In the genomic region with DNA sequence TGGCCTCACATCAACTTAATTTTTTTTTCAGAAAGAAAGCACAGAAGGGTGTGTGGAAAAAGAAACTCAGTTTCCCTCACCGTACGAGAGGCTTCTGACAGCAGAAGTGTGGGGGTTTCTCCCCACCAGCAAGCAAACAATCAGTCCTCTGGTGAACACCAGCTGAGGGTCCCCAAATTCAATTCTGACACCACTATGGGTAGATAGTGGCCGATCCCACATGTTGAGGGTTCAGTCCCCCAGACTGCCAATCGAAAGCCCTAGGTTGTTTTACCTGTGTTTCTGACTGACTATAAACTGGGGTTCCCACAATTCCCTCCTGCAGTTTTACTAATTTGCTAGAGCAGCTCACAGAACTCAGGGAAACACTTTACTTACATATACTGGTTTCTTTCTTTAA, we compare ENCODE assay signal across 10 cellular contexts. TPM values are rescaled to one million over a fixed set of nuclear protein-coding genes. Genes with fewer than 3 reads are reported as not detected.
DNase-seq lines count a peak whose midpoint lies in the region; ATAC-seq and TF ChIP-seq lines count a peak whose summit lies in the region.
"Had no signal": no experiment of that assay in that cellular context is flagged by ENCODE, and none has a peak within 500 bp of the region (broad histone marks: within the 10 kb centered on the region; RNA-seq: fewer than 3 reads in every experiment).

No MANE protein-coding gene starts in this region.

- H3K4me1 Mint-ChIP-seq in activated naive CD8-positive, alpha-beta T cell treated with anti-CD3 and anti-CD28 coated beads, Interleukin-2, amount 10 ng/mL, durations not matched to agents 7 days and 5 days = peaks cover 27% of the 10 kb centered on the region

- POLR2A ChIA-PET in activated naive CD8-positive, alpha-beta T cell treated with anti-CD3 and anti-CD28 coated beads, Interleukin-2, amount 10 ng/mL, durations not matched to agents 7 days and 5 days (lab: Charles Lee) = interaction anchor here (0.7 to 3.2 kb wide), 6 partner anchors 9 to 161 kb away, joined by 3 to 8 read pairs (median 4); partner anchors contain the start of genes AHDC1, PPP1R8 and STX12

- DNase-seq in GM12865 (ENCODE audit: low read depth) (no peak), occipital lobe (lab: John Stamatoyannopoulos, UW) (no peak), HPDE6-E6E7 (ENCODE audit: extremely low spot score) (no peak), lower leg skin (ENCODE audit: low spot score in 2 of 2) (no peak), NCI-H748 (lab: John Stamatoyannopoulos, UW; ENCODE audit: unreplicated experiment) (no peak)
- no peak for DNase-seq in activated naive CD8-positive, alpha-beta T cell treated with anti-CD3 and anti-CD28 coated beads, Interleukin-2, amount 10 ng/mL, durations not matched to agents 7 days and 5 days

- H3K36me3 Mint-ChIP-seq in activated naive CD8-positive, alpha-beta T cell treated with anti-CD3 and anti-CD28 coated beads, Interleukin-2, amount 10 ng/mL, durations not matched to agents 7 days and 5 days = peaks cover 33% of the 10 kb centered on the region

- peak overlapping the region; percentile 26 for H3K27ac Mint-ChIP-seq in activated naive CD8-positive, alpha-beta T cell treated with anti-CD3 and anti-CD28 coated beads, Interleukin-2, amount 10 ng/mL, durations not matched to agents 7 days and 5 days

- 82 to 87% methylated on average over 4 of the region's 4 CpGs for WGBS in lower leg skin, 2 donors

- H3K9me3 Mint-ChIP-seq in activated naive CD8-positive, alpha-beta T cell treated with anti-CD3 and anti-CD28 coated beads, Interleukin-2, amount 10 ng/mL, durations not matched to agents 7 days and 5 days = no peaks in the 10 kb centered on the region

- H3K4me3 ChIP-seq in BLaER1 = no peak overlapping the region
- peak overlapping the region; percentile 67 for H3K4me3 ChIP-seq in GM12865 (ENCODE audit: low read depth, low read length)
- peak overlapping the region; percentile 61 to 72 for H3K4me3 ChIP-seq in muscle layer of duodenum (ENCODE audit: low read depth in 1 of 2, low read length in 2 of 2)
- no peak overlapping the region for H3K4me3 ChIP-seq in lower leg skin (ENCODE audit: low read depth, poor library complexity, severe bottlenecking)

- H3K4me3 Mint-ChIP-seq in activated naive CD8-positive, alpha-beta T cell treated with anti-CD3 and anti-CD28 coated beads, Interleukin-2, amount 10 ng/mL, durations not matched to agents 7 days and 5 days = peak overlapping the region; percentile 97

- no peak for TF ChIP-seq POLR2A in lower leg skin (IDR thresholded peaks at IDR 0.05)

- TF ChIP-seq CTCF in GM12865 (IDR thresholded peaks at IDR 0.05; ENCODE audit: insufficient read depth, low read depth, low read length, missing control alignments) = no peak
- TF ChIP-seq CTCF in lower leg skin (IDR thresholded peaks at IDR 0.05) = no peak

- no peak for ATAC-seq in activated naive CD8-positive, alpha-beta T cell treated with anti-CD3 and anti-CD28 coated beads, Interleukin-2, amount 10 ng/mL, durations not matched to agents 7 days and 5 days (ENCODE audit: low read depth)

- H3K36me3 ChIP-seq in BLaER1 (no peaks in the 10 kb centered on the region; the same call in 1 of the 2 replicates), muscle layer of duodenum (ENCODE audit: control insufficient read depth in 1 of 2, insufficient read depth in 2 of 2, low read length in 2 of 2) (peaks cover 0 to 2% of the 10 kb centered on the region in 2 donors)

- no peaks in the 10 kb centered on the region for H3K27me3 Mint-ChIP-seq in activated naive CD8-positive, alpha-beta T cell treated with anti-CD3 and anti-CD28 coated beads, Interleukin-2, amount 10 ng/mL, durations not matched to agents 7 days and 5 days

- intact Hi-C loops in lower leg skin (cut with DNase I; ENCODE audit: low total_unique reads) = loop anchor here (10.0 kb wide), 2 partner anchors 265 to 365 kb away; no protein-coding TSS in a partner anchor

- H3K9ac ChIP-seq in BLaER1 = no peak overlapping the region

- H4K20me1 ChIP-seq in BLaER1 = no peaks in the 10 kb centered on the region

- H3K4me2 ChIP-seq in BLaER1 = peak overlapping the region; percentile 94; the same call in 1 of the 2 replicates

- no peak overlapping the region for H3K27ac ChIP-seq in BLaER1
- H3K27ac ChIP-seq in muscle layer of duodenum (ENCODE audit: low read length) = no peak overlapping the region
- H3K27ac ChIP-seq: RWPE1 had no signal

- H3K4me1 ChIP-seq in BLaER1 = peaks cover 48% of the 10 kb centered on the region
- H3K4me1 ChIP-seq in muscle layer of duodenum (ENCODE audit: control insufficient read depth in 1 of 2, insufficient read depth in 2 of 2, low read length in 2 of 2) = peaks cover 7 to 25% of the 10 kb centered on the region in 2 donors

- no peaks in the 10 kb centered on the region for H3K27me3 ChIP-seq in BLaER1
- no peaks in the 10 kb centered on the region for H3K27me3 ChIP-seq in muscle layer of duodenum (ENCODE audit: low read depth, low read length)

- H3K9me3 ChIP-seq in BLaER1 (no peaks in the 10 kb centered on the region), muscle layer of duodenum (ENCODE audit: control insufficient read depth in 1 of 2, low read length in 2 of 2) (no peaks in the 10 kb centered on the region)

RNA-seq across cellular contexts. Expression of gene IFI6, which starts 2.1 kb away (rescaled TPM):
- 100 to 1,000 TPM; 310 to 357 TPM for total RNA-seq in activated naive CD8-positive, alpha-beta T cell treated with anti-CD3 and anti-CD28 coated beads, Interleukin-2, amount 10 ng/mL, durations not matched to agents 7 days and 5 days
- total RNA-seq in occipital lobe (34.5 TPM), lower leg skin (10 to 100 TPM; 11.8 to 21.4 (median 17.2) TPM)

RNA-seq across cellular contexts. Expression of gene FGR, which starts 34.9 kb away (rescaled TPM):
- 1 to 10 TPM; 4.7 to 6.0 TPM for total RNA-seq in activated naive CD8-positive, alpha-beta T cell treated with anti-CD3 and anti-CD28 coated beads, Interleukin-2, amount 10 ng/mL, durations not matched to agents 7 days and 5 days
- total RNA-seq in occipital lobe = 0.78 TPM
- total RNA-seq in lower leg skin = 1 to 10 TPM; 4.3 to 9.8 (median 5.2) TPM
- total RNA-seq: osteocyte had no signal

RNA-seq across cellular contexts. Expression of gene FAM76A, which starts 55.9 kb away (rescaled TPM):
- total RNA-seq in activated naive CD8-positive, alpha-beta T cell treated with anti-CD3 and anti-CD28 coated beads, Interleukin-2, amount 10 ng/mL, durations not matched to agents 7 days and 5 days = 10 to 100 TPM; 17.5 to 18.7 TPM
- total RNA-seq in occipital lobe = 18.2 TPM
- 10 to 100 TPM in 3 of 4 donors, 1 to 10 TPM in 1; 9.0 to 17.0 (median 14.2) TPM for total RNA-seq in lower leg skin

Comparison
In these comparisons a context has a peak if more than half of its experiments do, and no peak if none do; other contexts are left out.
1. H3K4me3 ChIP-seq: peak in GM12865 (single experiment) and muscle layer of duodenum (2 of 2); none in BLaER1 (single experiment) and lower leg skin (single experiment).